Comparison of ENCODE assay signal across 2 cellular contexts in genomic region chr5:159050408-159051091, GRCh38.
TF ChIP-seq lines count a peak whose summit lies in the region.

No MANE protein-coding gene starts in this region.

TF ChIP-seq in GM23338, 12 proteins besides CTCF, POLR2A, EP300 and RAD21 (continued from another document):
- TF ChIP-seq CREB1 (CRISPR knock-in tag; IDR thresholded peaks at IDR 0.05; ENCODE audit: low read depth) (no peak), ZNF114 (CRISPR knock-in tag; IDR thresholded peaks at IDR 0.05) (no peak), POLR2AphosphoS5 (IDR thresholded peaks at IDR 0.05; ENCODE audit: low read depth) (no peak), STAT1 (IDR thresholded peaks at IDR 0.05; ENCODE audit: unreplicated experiment) (no peak), ZNF462 (CRISPR knock-in tag; IDR thresholded peaks at IDR 0.05) (no peak), EZH2phosphoT487 (IDR thresholded peaks at IDR 0.05; ENCODE audit: unreplicated experiment) (no peak), EZH2 (IDR thresholded peaks at IDR 0.05; ENCODE audit: low read depth, unreplicated experiment) (no peak)
- TF ChIP-seq, protein P1, sequence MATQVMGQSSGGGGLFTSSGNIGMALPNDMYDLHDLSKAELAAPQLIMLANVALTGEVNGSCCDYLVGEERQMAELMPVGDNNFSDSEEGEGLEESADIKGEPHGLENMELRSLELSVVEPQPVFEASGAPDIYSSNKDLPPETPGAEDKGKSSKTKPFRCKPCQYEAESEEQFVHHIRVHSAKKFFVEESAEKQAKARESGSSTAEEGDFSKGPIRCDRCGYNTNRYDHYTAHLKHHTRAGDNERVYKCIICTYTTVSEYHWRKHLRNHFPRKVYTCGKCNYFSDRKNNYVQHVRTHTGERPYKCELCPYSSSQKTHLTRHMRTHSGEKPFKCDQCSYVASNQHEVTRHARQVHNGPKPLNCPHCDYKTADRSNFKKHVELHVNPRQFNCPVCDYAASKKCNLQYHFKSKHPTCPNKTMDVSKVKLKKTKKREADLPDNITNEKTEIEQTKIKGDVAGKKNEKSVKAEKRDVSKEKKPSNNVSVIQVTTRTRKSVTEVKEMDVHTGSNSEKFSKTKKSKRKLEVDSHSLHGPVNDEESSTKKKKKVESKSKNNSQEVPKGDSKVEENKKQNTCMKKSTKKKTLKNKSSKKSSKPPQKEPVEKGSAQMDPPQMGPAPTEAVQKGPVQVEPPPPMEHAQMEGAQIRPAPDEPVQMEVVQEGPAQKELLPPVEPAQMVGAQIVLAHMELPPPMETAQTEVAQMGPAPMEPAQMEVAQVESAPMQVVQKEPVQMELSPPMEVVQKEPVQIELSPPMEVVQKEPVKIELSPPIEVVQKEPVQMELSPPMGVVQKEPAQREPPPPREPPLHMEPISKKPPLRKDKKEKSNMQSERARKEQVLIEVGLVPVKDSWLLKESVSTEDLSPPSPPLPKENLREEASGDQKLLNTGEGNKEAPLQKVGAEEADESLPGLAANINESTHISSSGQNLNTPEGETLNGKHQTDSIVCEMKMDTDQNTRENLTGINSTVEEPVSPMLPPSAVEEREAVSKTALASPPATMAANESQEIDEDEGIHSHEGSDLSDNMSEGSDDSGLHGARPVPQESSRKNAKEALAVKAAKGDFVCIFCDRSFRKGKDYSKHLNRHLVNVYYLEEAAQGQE (IDR thresholded peaks at IDR 0.05; ENCODE audit: unreplicated experiment): no peak

TF ChIP-seq in HepG2, 621 proteins besides CTCF, POLR2A, EP300 and RAD21:
- no peak for TF ChIP-seq ZFYVE20 (CRISPR knock-in tag; IDR thresholded peaks at IDR 0.05; ENCODE audit: borderline replicate concordance, low read depth)
- no peak for TF ChIP-seq KMT2A (CRISPR knock-in tag; IDR thresholded peaks at IDR 0.05)
- TF ChIP-seq ZNF33A (CRISPR knock-in tag; IDR thresholded peaks at IDR 0.05; ENCODE audit: borderline replicate concordance): no peak
- no peak for TF ChIP-seq KLF12 (CRISPR knock-in tag; IDR thresholded peaks at IDR 0.05; ENCODE audit: borderline replicate concordance)
- no peak for TF ChIP-seq NR2F6 (IDR thresholded peaks at IDR 0.05)
- TF ChIP-seq NR2F6 (CRISPR knock-in tag; IDR thresholded peaks at IDR 0.05): no peak
TF ChIP-seq in HepG2: peak in this region for 0.
